In the genomic region with DNA sequence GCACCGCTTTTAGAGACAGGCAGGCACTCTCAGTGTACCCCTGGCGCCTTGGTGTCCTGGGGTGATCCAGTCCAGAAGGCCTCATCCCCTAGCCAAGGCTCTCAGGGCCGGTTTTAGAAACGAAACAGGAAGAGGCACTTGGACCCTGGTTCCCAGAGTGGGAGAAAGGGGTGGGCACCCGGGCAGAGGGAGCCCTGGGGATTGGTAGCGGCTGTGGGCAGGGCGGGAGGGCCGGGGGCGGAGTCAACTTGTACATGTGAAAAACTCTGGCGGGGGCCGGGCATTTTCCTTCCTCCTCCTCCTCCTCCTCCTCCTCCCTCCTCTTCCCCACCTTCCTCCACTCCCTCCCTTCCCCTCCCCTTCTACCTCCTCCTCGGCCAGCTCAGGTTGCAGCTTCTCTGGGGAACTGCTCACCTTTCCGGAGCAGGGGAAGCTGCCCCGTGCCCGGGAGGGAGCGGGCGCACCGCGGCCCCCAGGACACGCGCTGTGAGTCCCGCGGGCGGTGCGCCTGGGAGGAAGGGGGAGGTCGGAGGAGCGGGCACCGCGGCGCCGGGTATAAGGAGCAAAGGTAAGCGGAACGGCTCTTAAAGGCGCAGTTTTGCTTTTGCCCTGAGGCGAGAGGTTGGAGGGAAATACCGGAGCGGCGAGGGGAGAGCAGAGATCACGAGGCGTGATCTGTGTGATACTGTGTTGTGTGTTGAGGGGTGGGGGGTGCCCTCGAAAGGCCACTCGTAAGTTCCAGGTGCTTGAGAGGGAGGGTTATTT, we compare ENCODE assay signal across 9 cellular contexts. TPM values are rescaled to one million over a fixed set of nuclear protein-coding genes. Genes with fewer than 3 reads are reported as not detected.
A peak's percentile ranks its signal among the peaks of the same experiment; 100 is the strongest.
DNase-seq lines count a peak whose midpoint lies in the region; ATAC-seq, FAIRE-seq and TF ChIP-seq lines count a peak whose summit lies in the region.
"Had no signal": no experiment of that assay in that cellular context is flagged by ENCODE, and none has a peak within 500 bp of the region (broad histone marks: within the 10 kb centered on the region; RNA-seq: fewer than 3 reads in every experiment).

A gene (plus strand): TSS at position 359 of the 765 bp plus-strand sequence. CDS start 18,499 bp downstream, outside the sequence.

- CTCF ChIA-PET in AG04449 (lab: Yijun Ruan, JAX) = interaction anchor here (10.9 to 14.1 kb wide), 2 partner anchors 17 to 19 kb away, joined by 110 to 114 read pairs; no protein-coding TSS in a partner anchor

- H3K4me1 ChIP-seq in neuron (ENCODE audit: insufficient read depth, low read length) (peaks cover 17% of the 10 kb centered on the region), upper lobe of right lung (peaks cover 16% of the 10 kb centered on the region)

- H3K27me3 ChIP-seq in neuron (ENCODE audit: insufficient read depth, low read length) (peaks cover 60% of the 10 kb centered on the region), upper lobe of right lung (no peaks in the 10 kb centered on the region)

- intact Hi-C loops in upper lobe of right lung (cut with DNase I) = no loop called here

- H3K27ac ChIP-seq in upper lobe of right lung = peak within 1 kb of the TSS; percentile 77

- POLR2A ChIA-PET in AG04449 (lab: Yijun Ruan, JAX) = no interaction called here

- DNase-seq in AG04449 (ENCODE audit: low read depth, low spot score) = no peak
- DNase-seq in HK-2 (ENCODE audit: unreplicated experiment) = peak; percentile 97
- peak; percentile 78 to 87 for DNase-seq in NOMO-1 (lab: John Stamatoyannopoulos, UW; ENCODE audit: unreplicated experiment in 2 of 2)
- DNase-seq in activated naive CD4-positive, alpha-beta T cell treated with Interleukin-2 at 50 U/mL for 16 hours = peak; percentile 44
- DNase-seq in glomerular visceral epithelial cell (ENCODE audit: extremely low spot score) = peak; percentile 91
- peak; percentile 96 for DNase-seq in upper lobe of right lung
- DNase-seq in GM19239 (ENCODE audit: insufficient read length, low spot score) = no peak

- TF ChIP-seq CTCF in AG04449 (IDR thresholded peaks at IDR 0.05; ENCODE audit: insufficient read depth, low read length, missing control alignments) (no peak), upper lobe of right lung (IDR thresholded peaks at IDR 0.05) (no peak)

- H3K9me3 ChIP-seq in neuron (ENCODE audit: low read length) = no peaks in the 10 kb centered on the region
- no peaks in the 10 kb centered on the region for H3K9me3 ChIP-seq in upper lobe of right lung

- no peaks in the 10 kb centered on the region for H3K36me3 ChIP-seq in neuron (ENCODE audit: insufficient read depth, low read length)
- H3K36me3 ChIP-seq in upper lobe of right lung = no peaks in the 10 kb centered on the region

- peak; percentile 92 for ATAC-seq in upper lobe of right lung

- no peak within 1 kb of the TSS for H2AFZ ChIP-seq in neuron (ENCODE audit: low read depth, low read length)

- FAIRE-seq in GM19239 (lab: Jason Lieb, UNC) = no peak
- FAIRE-seq: GM18507 had no signal

- H3K4me3 ChIP-seq in AG04449 (ENCODE audit: low read depth, low read length) (peak within 1 kb of the TSS; percentile 57), neuron (ENCODE audit: low read length) (peak within 1 kb of the TSS; percentile 16), upper lobe of right lung (peak within 1 kb of the TSS; percentile 74)

RNA-seq across cellular contexts. Expression of the gene that starts here (rescaled TPM):
- total RNA-seq in upper lobe of right lung = 31.6 TPM

Comparison
In these comparisons a context has a peak if more than half of its experiments do, and no peak if none do; other contexts are left out.
1. DNase-seq: peak in HK-2 (single experiment), NOMO-1 (2 of 2), activated naive CD4-positive, alpha-beta T cell treated with Interleukin-2 at 50 U/mL for 16 hours (single experiment), glomerular visceral epithelial cell (single experiment) and upper lobe of right lung (single experiment); none in AG04449 (single experiment) and GM19239 (single experiment).
2. H3K4me3 ChIP-seq: peak in every context shown above with its lines; median percentile 74 in upper lobe of right lung; 57 in AG04449; 16 in neuron.